1 cellular context compared by ENCODE assay signal in the genomic region with DNA sequence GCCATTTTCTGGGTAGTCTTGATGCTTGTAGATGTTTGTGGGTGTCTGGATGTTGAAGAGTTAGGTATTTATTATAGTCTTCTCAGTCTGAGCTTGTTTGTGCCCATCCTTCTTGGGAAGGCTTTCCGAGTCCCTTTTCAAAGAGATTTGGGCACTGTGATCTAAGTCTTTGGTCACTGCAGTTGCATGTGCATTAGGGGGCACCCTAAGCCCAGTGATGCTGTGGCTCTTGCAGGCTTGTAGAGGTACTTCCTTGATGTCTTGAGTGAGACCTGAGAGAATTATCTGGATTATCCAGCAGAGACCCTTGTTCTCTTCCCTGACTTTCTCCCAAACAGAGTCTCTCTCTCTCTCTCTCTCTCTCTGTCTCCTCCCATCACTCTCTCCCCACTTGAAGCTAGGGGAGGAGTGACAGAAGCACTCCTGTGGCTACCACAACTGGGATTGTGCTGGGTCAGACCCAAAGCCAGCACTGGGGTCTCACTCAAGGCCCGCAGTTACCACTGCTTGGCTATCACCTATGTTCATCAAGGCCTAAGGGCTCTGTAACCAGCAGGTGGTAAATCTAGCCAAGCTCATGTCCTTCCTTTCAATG.
TF ChIP-seq lines count a peak whose summit lies in the region.

No MANE protein-coding gene starts in this region.

TF ChIP-seq in HCT116, 20 proteins besides CTCF, POLR2A, EP300 and RAD21 (continued from another document):
- TF ChIP-seq YY1 (IDR thresholded peaks at IDR 0.05; ENCODE audit: extremely low read depth, insufficient replicate concordance, low read depth, low read length) (no peak), ZFX (IDR thresholded peaks at IDR 0.05) (no peak), EZH2phosphoT487 (IDR thresholded peaks at IDR 0.05; ENCODE audit: borderline replicate concordance) (no peak), ELF1 (IDR thresholded peaks at IDR 0.05; ENCODE audit: borderline replicate concordance, low read depth) (no peak), SP1 (IDR thresholded peaks at IDR 0.05; ENCODE audit: low read depth) (no peak), EZH2 (IDR thresholded peaks at IDR 0.05) (no peak), SIN3A (IDR thresholded peaks at IDR 0.05; ENCODE audit: low read depth) (no peak), ZNF274 (IDR thresholded peaks at IDR 0.05; ENCODE audit: low read depth, low read length) (no peak), EGR1 (IDR thresholded peaks at IDR 0.05; ENCODE audit: low read depth) (no peak), CBX3 (IDR thresholded peaks at IDR 0.05; ENCODE audit: low read depth) (no peak), TCF7L2 (IDR thresholded peaks at IDR 0.05; ENCODE audit: borderline replicate concordance, extremely low read depth, insufficient read depth, insufficient read length) (no peak)
- TF ChIP-seq, protein P1, sequence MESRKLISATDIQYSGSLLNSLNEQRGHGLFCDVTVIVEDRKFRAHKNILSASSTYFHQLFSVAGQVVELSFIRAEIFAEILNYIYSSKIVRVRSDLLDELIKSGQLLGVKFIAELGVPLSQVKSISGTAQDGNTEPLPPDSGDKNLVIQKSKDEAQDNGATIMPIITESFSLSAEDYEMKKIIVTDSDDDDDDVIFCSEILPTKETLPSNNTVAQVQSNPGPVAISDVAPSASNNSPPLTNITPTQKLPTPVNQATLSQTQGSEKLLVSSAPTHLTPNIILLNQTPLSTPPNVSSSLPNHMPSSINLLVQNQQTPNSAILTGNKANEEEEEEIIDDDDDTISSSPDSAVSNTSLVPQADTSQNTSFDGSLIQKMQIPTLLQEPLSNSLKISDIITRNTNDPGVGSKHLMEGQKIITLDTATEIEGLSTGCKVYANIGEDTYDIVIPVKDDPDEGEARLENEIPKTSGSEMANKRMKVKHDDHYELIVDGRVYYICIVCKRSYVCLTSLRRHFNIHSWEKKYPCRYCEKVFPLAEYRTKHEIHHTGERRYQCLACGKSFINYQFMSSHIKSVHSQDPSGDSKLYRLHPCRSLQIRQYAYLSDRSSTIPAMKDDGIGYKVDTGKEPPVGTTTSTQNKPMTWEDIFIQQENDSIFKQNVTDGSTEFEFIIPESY (IDR thresholded peaks at IDR 0.05; ENCODE audit: extremely low read depth, insufficient replicate concordance, low read length): no peak
